In genomic region chr3:64365877-64366276, GRCh38 we compare ENCODE assay signal across 26 cellular contexts.
"Had no signal": no experiment of that assay in that cellular context is flagged by ENCODE, and none has a peak within 500 bp of the region (broad histone marks: within the 10 kb centered on the region; RNA-seq: fewer than 3 reads in every experiment).

No MANE protein-coding gene starts in this region.

- H3K9ac ChIP-seq: parathyroid adenoma had no signal

- H3K27me3 ChIP-seq: ovary, right lobe of liver, sigmoid colon, stomach, thyroid gland, tibial nerve, upper lobe of left lung, vagina had no signal

- H3K36me3 ChIP-seq: ovary, right lobe of liver, sigmoid colon, stomach, thoracic aorta, thyroid gland, tibial nerve, upper lobe of left lung, vagina had no signal

- FAIRE-seq: small intestine, urothelium cell line had no signal

- H3K27ac ChIP-seq: ovary, parathyroid adenoma, psoas muscle, right lobe of liver, sigmoid colon, stomach, thoracic aorta, thyroid gland, tibial nerve, upper lobe of left lung, vagina had no signal

- H3K4me3 ChIP-seq: ovary, psoas muscle, right lobe of liver, sigmoid colon, stomach, thoracic aorta, thyroid gland, tibial nerve, upper lobe of left lung, vagina had no signal

- H3K4me1 ChIP-seq: parathyroid adenoma, psoas muscle, right lobe of liver, thyroid gland, tibial nerve, vagina had no signal

- ATAC-seq: natural killer cell treated with Interleukin-12 subunit alpha and Interleukin-12 subunit beta and Interleukin-15 and Interleukin-18, amount 100 ng/mL, for 72 hours; psoas muscle; right cardiac atrium; right lobe of liver; stimulated activated effector memory CD8-positive, alpha-beta T cell treated with anti-CD3 and anti-CD28 coated beads, Interleukin-12 subunit alpha, Interleukin-12 subunit beta, amount 100 ng/mL, for 72 hours; stimulated activated naive B cell treated with anti-CD40 and anti-IgM and Interleukin-4, amounts not matched to agents 10 μg/mL and 1 μg/mL and 100 μg/mL, for 72 hours had no signal

- H3K79me2 ChIP-seq: parathyroid adenoma had no signal

- H2AFZ ChIP-seq: parathyroid adenoma had no signal

- H3K9me3 ChIP-seq: ovary, psoas muscle, right lobe of liver, sigmoid colon, stomach, thoracic aorta, thyroid gland, tibial nerve, upper lobe of left lung, vagina had no signal

- DNase-seq: nephron progenitor cell; occipital lobe; ovary; posterior cingulate gyrus; psoas muscle; right cardiac atrium; right lobe of liver; sigmoid colon; small intestine; stimulated activated CD4-positive, alpha-beta T cell treated with anti-CD3 and anti-CD28 coated beads, Interleukin-15, amount 100 ng/mL, for 24 hours; stimulated activated CD4-positive, alpha-beta T cell treated with anti-CD3 and anti-CD28 coated beads, Interleukin-2, amount 100 ng/mL, for 24 hours; stimulated activated CD4-positive, alpha-beta T cell treated with anti-CD3 and anti-CD28 coated beads, Interleukin-2, amount 100 ng/mL, for 48 hours; stimulated activated CD4-positive, alpha-beta T cell treated with anti-CD3 and anti-CD28 coated beads, Interleukin-4, amount 100 ng/mL, for 24 hours; stimulated activated naive B cell treated with anti-CD40 and anti-IgM and Interleukin-4, amounts not matched to agents 10 μg/mL and 1 μg/mL and 100 μg/mL, for 72 hours; stimulated activated naive CD4-positive, alpha-beta T cell treated with Interleukin-2 at 50 U/mL for 16 hours; stomach; thyroid gland; trophoblast cell; upper lobe of left lung had no signal
